In genomic region chr7:36019966-36020365, GRCh38 we compare ENCODE assay signal across 34 cellular contexts.
"Had no signal": no experiment of that assay in that cellular context is flagged by ENCODE, and none has a peak within 500 bp of the region (broad histone marks: within the 10 kb centered on the region; RNA-seq: fewer than 3 reads in every experiment).

No MANE protein-coding gene starts in this region.

- ATAC-seq: activated CD8-positive, alpha-beta T cell treated with anti-CD3 and anti-CD28 coated beads for 36 hours; activated naive CD4-positive, alpha-beta T cell treated with anti-CD3 and anti-CD28 coated beads, Interleukin-2, amount 50 U/mL, for 72 hours; body of pancreas; PC-3 had no signal

- H3K4me1 ChIP-seq: body of pancreas, breast epithelium, Peyer's patch had no signal

- H3K9me3 ChIP-seq: adrenal gland, body of pancreas, breast epithelium, Peyer's patch, SJSA1, SK-N-SH had no signal

- H3K36me3 Mint-ChIP-seq: activated naive CD4-positive, alpha-beta T cell treated with anti-CD3 and anti-CD28 coated beads, Interleukin-2, amount 50 U/mL, for 72 hours; IgD-negative memory B cell had no signal

- H3K27me3 Mint-ChIP-seq: activated CD8-positive, alpha-beta T cell treated with anti-CD3 and anti-CD28 coated beads for 36 hours; activated T-cell treated with anti-CD3 and anti-CD28 coated beads, Interleukin-2, amount 50 U/mL, for 24 hours had no signal

- H3K9me3 Mint-ChIP-seq: activated CD4-positive, alpha-beta T cell treated with anti-CD3 and anti-CD28 coated beads, Interleukin-2, amount 10 ng/mL, durations not matched to agents 24 days and 14 days; activated CD8-positive, alpha-beta T cell treated with anti-CD3 and anti-CD28 coated beads for 36 hours; activated naive CD4-positive, alpha-beta T cell treated with anti-CD3 and anti-CD28 coated beads for 36 hours; activated naive CD4-positive, alpha-beta T cell treated with anti-CD3 and anti-CD28 coated beads, Interleukin-2, amount 50 U/mL, for 72 hours; activated T-cell treated with anti-CD3 and anti-CD28 coated beads, Interleukin-2, amount 50 U/mL, for 24 hours; activated T-helper 2 cell treated with anti-CD3 and anti-CD28 coated beads, Interferon-gamma antibody, Interleukin-2, Interleukin-4, amounts not matched to agents 10 μg/mL and 5 μg/mL and 100 μg/mL, durations not matched to agents 14 hours and 24 hours and 36 hours; IgD-negative memory B cell; T-helper 1 cell treated with Interleukin-12 subunit alpha and Interleukin-12 subunit beta and Interleukin-4 antibody, amounts not matched to agents 30 μg/mL and 1 μg/mL, for 36 hours; T-helper 2 cell treated with Interferon-gamma antibody and Interleukin-4, amounts not matched to agents 5 μg/mL and 100 μg/mL, for 36 hours had no signal

- H3K27ac ChIP-seq: adrenal gland, body of pancreas, breast epithelium, Peyer's patch, SJSA1 had no signal

- H3K27me3 ChIP-seq: adrenal gland, body of pancreas, breast epithelium, Peyer's patch, SJSA1 had no signal

- DNase-seq: activated CD4-positive, alpha-beta T cell treated with anti-CD3 and anti-CD28 coated beads, Interleukin-2, amount 10 ng/mL, durations not matched to agents 24 days and 14 days; activated CD4-positive, alpha-beta T cell treated with anti-CD3 and anti-CD28 coated beads, Interleukin-2, amount 50 U/mL, for 4 hours; activated CD8-positive, alpha-beta T cell treated with anti-CD3 and anti-CD28 coated beads for 36 hours; activated gamma-delta T cell treated with Interleukin-2 at 50 U/mL for 16 hours; activated naive CD4-positive, alpha-beta T cell treated with anti-CD3 and anti-CD28 coated beads for 36 hours; activated T-cell treated with anti-CD3 and anti-CD28 coated beads, Interleukin-2, amount 50 U/mL, for 24 hours; adrenal gland; body of pancreas; Karpas-422; KBM-7; NCI-H1105; NCI-H1417 treated with DMSO at 0.1 percent for 48 hours; NCI-H1694; NCI-H1930; NCI-H2081 treated with DMSO at 0.1 percent for 48 hours; NCI-H226; NCI-H446 treated with DMSO at 0.1 percent for 48 hours; NCI-H524; NCI-H69; NK-92 treated with Interleukin-12 subunit alpha and Interleukin-12 subunit beta, amount 100 ng/mL, for 24 hours; PC-3; Peyer's patch; RPMI8226; SHP77 treated with DMSO at 0.1 percent for 48 hours; SK-N-SH had no signal

- H3K27ac Mint-ChIP-seq: activated CD4-positive, alpha-beta T cell treated with anti-CD3 and anti-CD28 coated beads, Interleukin-2, amount 10 ng/mL, durations not matched to agents 24 days and 14 days; activated CD8-positive, alpha-beta T cell treated with anti-CD3 and anti-CD28 coated beads for 36 hours; activated naive CD4-positive, alpha-beta T cell treated with anti-CD3 and anti-CD28 coated beads for 36 hours; activated naive CD4-positive, alpha-beta T cell treated with anti-CD3 and anti-CD28 coated beads, Interleukin-2, amount 50 U/mL, for 72 hours; activated T-cell treated with anti-CD3 and anti-CD28 coated beads, Interleukin-2, amount 50 U/mL, for 24 hours; activated T-helper 2 cell treated with anti-CD3 and anti-CD28 coated beads, Interferon-gamma antibody, Interleukin-2, Interleukin-4, amounts not matched to agents 10 μg/mL and 5 μg/mL and 100 μg/mL, durations not matched to agents 14 hours and 24 hours and 36 hours; IgD-negative memory B cell; T-helper 1 cell treated with Interleukin-12 subunit alpha and Interleukin-12 subunit beta and Interleukin-4 antibody, amounts not matched to agents 30 μg/mL and 1 μg/mL, for 36 hours; T-helper 2 cell treated with Interferon-gamma antibody and Interleukin-4, amounts not matched to agents 5 μg/mL and 100 μg/mL, for 36 hours had no signal

- H3K4me1 Mint-ChIP-seq: activated CD4-positive, alpha-beta T cell treated with anti-CD3 and anti-CD28 coated beads, Interleukin-2, amount 10 ng/mL, durations not matched to agents 24 days and 14 days; IgD-negative memory B cell had no signal

- H3K4me3 Mint-ChIP-seq: activated CD4-positive, alpha-beta T cell treated with anti-CD3 and anti-CD28 coated beads, Interleukin-2, amount 10 ng/mL, durations not matched to agents 24 days and 14 days; activated CD8-positive, alpha-beta T cell treated with anti-CD3 and anti-CD28 coated beads for 36 hours; activated naive CD4-positive, alpha-beta T cell treated with anti-CD3 and anti-CD28 coated beads for 36 hours; activated T-cell treated with anti-CD3 and anti-CD28 coated beads, Interleukin-2, amount 50 U/mL, for 24 hours; IgD-negative memory B cell; T-helper 1 cell treated with Interleukin-12 subunit alpha and Interleukin-12 subunit beta and Interleukin-4 antibody, amounts not matched to agents 30 μg/mL and 1 μg/mL, for 36 hours; T-helper 2 cell treated with Interferon-gamma antibody and Interleukin-4, amounts not matched to agents 5 μg/mL and 100 μg/mL, for 36 hours had no signal

- H3K4me3 ChIP-seq: adrenal gland, body of pancreas, breast epithelium, Peyer's patch, SJSA1 had no signal

- FAIRE-seq: astrocyte, TTC549 had no signal

- H3K4me2 ChIP-seq: SK-N-SH had no signal

- H3K36me3 ChIP-seq: adrenal gland, breast epithelium, Peyer's patch, SJSA1 had no signal

- H3K9ac ChIP-seq: SK-N-SH had no signal
